Comparison of ENCODE assay signal across 30 cellular contexts in the genomic region with DNA sequence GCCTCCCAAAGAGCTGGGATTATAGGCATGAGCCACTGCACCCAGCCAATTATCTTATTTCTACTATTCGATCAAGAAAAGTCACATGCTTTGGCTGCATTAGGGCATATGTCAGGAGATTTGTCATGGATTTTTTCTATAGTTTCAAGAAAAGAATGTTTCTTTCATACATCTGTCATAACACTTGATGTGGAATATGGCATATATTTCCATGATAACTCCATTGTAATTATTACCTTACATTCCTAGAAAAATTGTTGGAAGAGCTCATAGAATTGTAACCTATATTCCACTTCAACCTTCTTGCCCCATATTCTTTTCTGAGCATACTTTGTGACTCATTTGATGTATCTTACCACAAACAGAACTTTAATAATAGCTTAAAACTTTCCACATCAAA.
"Had no signal": no experiment of that assay in that cellular context is flagged by ENCODE, and none has a peak within 500 bp of the region (broad histone marks: within the 10 kb centered on the region; RNA-seq: fewer than 3 reads in every experiment).

No MANE protein-coding gene starts in this region.

- H3K4me1 ChIP-seq: body of pancreas, colonic mucosa, gastrocnemius medialis, heart left ventricle had no signal

- H3K4me3 ChIP-seq: body of pancreas, cardiac muscle cell, colonic mucosa, gastrocnemius medialis, heart left ventricle had no signal

- H3K27ac ChIP-seq: body of pancreas, cardiac muscle cell, colonic mucosa, gastrocnemius medialis, heart left ventricle, WERI-Rb-1 had no signal

- H3K27me3 ChIP-seq: body of pancreas, cardiac muscle cell, colonic mucosa, gastrocnemius medialis, heart left ventricle had no signal

- H3K36me3 ChIP-seq: cardiac muscle cell, colonic mucosa, gastrocnemius medialis, heart left ventricle, WERI-Rb-1 had no signal

- DNase-seq: activated B cell treated with CpG ODN at 0.5 μM for 24 hours; activated CD4-positive, alpha-beta T cell treated with anti-CD3 and anti-CD28 coated beads for 48 hours; activated CD4-positive, alpha-beta T cell treated with anti-CD3 and anti-CD28 coated beads, Interleukin-2, amount 50 U/mL, for 1 hour; activated CD4-positive, alpha-beta T cell treated with anti-CD3 and anti-CD28 coated beads, Interleukin-2, amount 50 U/mL, for 48 hours; activated CD8-positive, alpha-beta memory T cell treated with anti-CD3 and anti-CD28 coated beads for 24 hours; activated CD8-positive, alpha-beta T cell treated with anti-CD3 and anti-CD28 coated beads for 36 hours; activated effector memory CD4-positive, alpha-beta T cell treated with Interleukin-2 at 50 U/mL for 16 hours; activated gamma-delta T cell treated with Interleukin-2 at 50 U/mL for 16 hours; activated naive CD4-positive, alpha-beta T cell treated with anti-CD3 and anti-CD28 coated beads, Interleukin-2, amount 50 U/mL, for 16 hours; activated naive CD4-positive, alpha-beta T cell treated with Interleukin-2 at 50 U/mL for 16 hours; activated T-cell treated with anti-CD3 and anti-CD28 coated beads, Interleukin-2, amount 50 U/mL, for 4 hours; amygdala; aorta; body of pancreas; central memory CD4-positive, alpha-beta T cell; cerebellar nuclear complex; colonic mucosa; effector memory CD4-positive, alpha-beta T cell; endodermal cell; foreskin fibroblast; gastrocnemius medialis; glutamatergic neuron; heart left ventricle; T-helper 17 cell; T1000; WERI-Rb-1 had no signal

- ATAC-seq: activated CD4-positive, CD25-positive, alpha-beta regulatory T cell treated with anti-CD3 and anti-CD28 coated beads, Interleukin-2, amount 50 U/mL, for 24 hours; activated CD8-positive, alpha-beta T cell treated with anti-CD3 and anti-CD28 coated beads for 36 hours; activated T-cell treated with anti-CD3 and anti-CD28 coated beads, Interleukin-2, amount 50 U/mL, for 4 hours; activated T-helper 17 cell treated with anti-CD3 and anti-CD28 coated beads, Interleukin-2, amount 50 U/mL, for 72 hours; body of pancreas; esophagus mucosa; gastrocnemius medialis; heart left ventricle; T-helper 17 cell had no signal

- H3K9me3 ChIP-seq: colonic mucosa, gastrocnemius medialis, heart left ventricle had no signal
